ENCODE assay signal across 8 cellular contexts in genomic region chr5:98839469-98840383, GRCh38.
DNase-seq lines count a peak whose midpoint lies in the region; ATAC-seq and TF ChIP-seq lines count a peak whose summit lies in the region.

No MANE protein-coding gene starts in this region.

- ATAC-seq in HG02981 (IDR thresholded peaks at IDR 0.05; ENCODE audit: unreplicated experiment) (peak; percentile 55), left lung (peak; percentile 30)

- POLR2A ChIA-PET in GM10248 (lab: Yijun Ruan, JAX) = no interaction called here

- H3K27me3 ChIP-seq in left lung = peaks cover 0 to 5% of the 10 kb centered on the region in 2 donors

- H3K9me3 ChIP-seq in left lung = peaks cover 0 to 9% of the 10 kb centered on the region in 2 donors

- no peak overlapping the region for H3K27ac Mint-ChIP-seq in activated naive CD8-positive, alpha-beta T cell treated with anti-CD3 and anti-CD28 coated beads for 36 hours

- peaks cover 3% of the 10 kb centered on the region for H3K4me1 Mint-ChIP-seq in activated naive CD8-positive, alpha-beta T cell treated with anti-CD3 and anti-CD28 coated beads for 36 hours

- H3K9me3 Mint-ChIP-seq in activated naive CD8-positive, alpha-beta T cell treated with anti-CD3 and anti-CD28 coated beads for 36 hours = peaks cover 2% of the 10 kb centered on the region

- peaks cover 2% of the 10 kb centered on the region for H3K36me3 Mint-ChIP-seq in activated naive CD8-positive, alpha-beta T cell treated with anti-CD3 and anti-CD28 coated beads for 36 hours

- peaks cover 0 to 6% of the 10 kb centered on the region in 2 donors for H3K4me1 ChIP-seq in left lung

- CTCF ChIA-PET in GM10248 (lab: Yijun Ruan, JAX) = interaction anchor here (0.7 to 4.3 kb wide), 14 partner anchors 8 to 218 kb away, joined by 3 to 26 read pairs (median 4); no protein-coding TSS in a partner anchor

- peaks cover 5% of the 10 kb centered on the region for H3K27me3 Mint-ChIP-seq in activated naive CD8-positive, alpha-beta T cell treated with anti-CD3 and anti-CD28 coated beads for 36 hours

- intact Hi-C loops in left lung (cut with DNase I) = no loop called here
- intact Hi-C loops in posterior vena cava (cut with DNase I) = no loop called here

- H3K36me3 ChIP-seq in left lung = no peaks in the 10 kb centered on the region

- H3K4me3 ChIP-seq in left lung = no peak overlapping the region

- DNase-seq in GM10248 (ENCODE audit: extremely low spot score) = no peak
- peak; percentile 15 for DNase-seq in activated naive CD8-positive, alpha-beta T cell treated with anti-CD3 and anti-CD28 coated beads for 36 hours
- DNase-seq in left lung = peak in 1 of 2 donors; percentile 74
- DNase-seq in NCI-H128 (lab: John Stamatoyannopoulos, UW; ENCODE audit: unreplicated experiment) = no peak
- DNase-seq in cerebellar cortex (ENCODE audit: low spot score) = no peak
- no peak for DNase-seq in CD1c-positive myeloid dendritic cell (ENCODE audit: extremely low spot score)
- no peak for DNase-seq in posterior vena cava (ENCODE audit: low spot score)

- H3K27ac ChIP-seq in left lung = no peak overlapping the region

- peak overlapping the region; percentile 51 for H3K4me3 Mint-ChIP-seq in activated naive CD8-positive, alpha-beta T cell treated with anti-CD3 and anti-CD28 coated beads for 36 hours

- TF ChIP-seq CTCF in GM10248 (IDR thresholded peaks at IDR 0.05; ENCODE audit: control extremely low read depth, extremely low read depth, low read depth, missing control alignments) (peak; percentile 50), left lung (IDR thresholded peaks at IDR 0.05) (no peak)
